In genomic region chr18:13159579-13159978, GRCh38 we compare ENCODE assay signal across 7 cellular contexts. TPM values are rescaled to one million over a fixed set of nuclear protein-coding genes. Genes with fewer than 3 reads are reported as not detected.
DNase-seq lines count a peak whose midpoint lies in the region; ATAC-seq, FAIRE-seq and TF ChIP-seq lines count a peak whose summit lies in the region.

No MANE protein-coding gene starts in this region.

- H3F3A ChIP-seq in OCI-LY1 (ENCODE audit: insufficient read depth, low read length) = no peaks in the 10 kb centered on the region

- DNase-seq in ELR (ENCODE audit: low read depth) = peak; percentile 78
- peak; percentile 40 for DNase-seq in HTR-8/SVneo (ENCODE audit: insufficient read length, low spot score)
- no peak for DNase-seq in chondrocyte (ENCODE audit: low spot score)
- peak; percentile 76 for DNase-seq in HepG2 (ENCODE audit: low spot score)
- DNase-seq in upper lobe of right lung = no peak

- no peaks in the 10 kb centered on the region for H4K20me1 ChIP-seq in OCI-LY1 (ENCODE audit: insufficient read depth, low read length)
- no peaks in the 10 kb centered on the region for H4K20me1 ChIP-seq in HepG2 (ENCODE audit: insufficient read depth, low read length)

- H3K9me3 Mint-ChIP-seq in chondrocyte (ENCODE audit: low read depth) = peaks cover 33% of the 10 kb centered on the region

- WGBS in HepG2 (ENCODE audit: low lambda C conversion rate) = 30% methylated on average over 5 of the region's 5 CpGs

- H3K27me3 Mint-ChIP-seq in chondrocyte (ENCODE audit: low read depth) = no peaks in the 10 kb centered on the region

- CTCF ChIA-PET in HepG2 (lab: Yijun Ruan, JAX; ENCODE audit: low intra/inter-chr PET ratio, low total read pairs) = interaction anchor here (0.9 to 2.1 kb wide), 5 partner anchors 14 to 156 kb away, joined by 3 to 20 read pairs (median 6); no protein-coding TSS in a partner anchor

- H3K9me3 ChIP-seq in OCI-LY1 (ENCODE audit: low read length) = peaks cover 23% of the 10 kb centered on the region
- peaks cover 21% of the 10 kb centered on the region for H3K9me3 ChIP-seq in HepG2 (ENCODE audit: low read length)
- H3K9me3 ChIP-seq in upper lobe of right lung = peaks cover 11% of the 10 kb centered on the region

- intact Hi-C loops in HepG2 (cut with micrococcal nuclease; ENCODE audit: unreplicated experiment) (loop anchor here (1.0 kb wide), 3 partner anchors 21 to 156 kb away; no protein-coding TSS in a partner anchor), upper lobe of right lung (cut with DNase I) (no loop called here)

- BruUV-seq in HepG2 (replicated peaks; lab: Mats Ljungman, UMichigan) = no TSS peak

- in situ Hi-C loops in HepG2 (cut with HindIII; ENCODE audit: extremely low pct_ligation_motif_present, low pct_unique_long_range_greater_than_20kb) = no loop called here

- no peak for FAIRE-seq in HTR-8/SVneo (lab: Jason Lieb, UNC)
- peak; percentile 21 for FAIRE-seq in HepG2 (lab: Jason Lieb, UNC)

- H3K36me3 Mint-ChIP-seq in chondrocyte (ENCODE audit: low read depth) = peaks cover 12% of the 10 kb centered on the region

- no peaks in the 10 kb centered on the region for H3K79me2 ChIP-seq in OCI-LY1 (ENCODE audit: insufficient read depth, low read length)
- no peaks in the 10 kb centered on the region for H3K79me2 ChIP-seq in HepG2 (ENCODE audit: insufficient read depth, low read length)

- no peaks in the 10 kb centered on the region for H3K36me3 ChIP-seq in OCI-LY1 (ENCODE audit: insufficient read depth, low read length)
- H3K36me3 ChIP-seq in HepG2 (replicated peaks in 1 of 2; ENCODE audit: control insufficient read depth in 1 of 2, insufficient read depth in 2 of 2, low read length in 2 of 2) = no peaks in the 10 kb centered on the region
- H3K36me3 ChIP-seq in upper lobe of right lung = no peaks in the 10 kb centered on the region

- no peak overlapping the region for H2AFZ ChIP-seq in OCI-LY1 (ENCODE audit: low read length)
- H2AFZ ChIP-seq in HepG2 (ENCODE audit: low read length) = no peak overlapping the region

- H3K4me2 ChIP-seq in OCI-LY1 (ENCODE audit: low read length) (peak overlapping the region; percentile 21; the same call in 1 of the 2 replicates), HepG2 (ENCODE audit: low read depth, low read length) (no peak overlapping the region)

- H3K4me1 ChIP-seq in OCI-LY1 (ENCODE audit: insufficient read depth, low read length, severe bottlenecking) (no peaks in the 10 kb centered on the region), HepG2 (ENCODE audit: insufficient read depth, low read length) (peaks cover 30% of the 10 kb centered on the region), upper lobe of right lung (no peaks in the 10 kb centered on the region)

- no peak overlapping the region for H3K4me3 Mint-ChIP-seq in chondrocyte (ENCODE audit: unreplicated experiment)

- no peak overlapping the region for H3K27ac ChIP-seq in OCI-LY1 (ENCODE audit: low read depth, low read length, poor library complexity, severe bottlenecking)
- no peak overlapping the region for H3K27ac ChIP-seq in HepG2 (ENCODE audit: extremely low read length, insufficient read depth, low read length)
- H3K27ac ChIP-seq in upper lobe of right lung = no peak overlapping the region

- peaks cover 3% of the 10 kb centered on the region; the same call in 1 of the 2 replicates for H3K27me3 ChIP-seq in OCI-LY1 (ENCODE audit: insufficient read depth, low read length)
- H3K27me3 ChIP-seq in HepG2 (ENCODE audit: control insufficient read depth in 1 of 2, insufficient read depth in 2 of 2, low read length in 2 of 2) = no peaks in the 10 kb centered on the region; a peak in 1 of 5 replicates
- no peaks in the 10 kb centered on the region for H3K27me3 ChIP-seq in upper lobe of right lung

- no peak overlapping the region for H3K27ac Mint-ChIP-seq in chondrocyte (ENCODE audit: unreplicated experiment)

- peak; percentile 82 for TF ChIP-seq RAD21 in HepG2 (CRISPR knock-in tag; IDR thresholded peaks at IDR 0.05)

- TF ChIP-seq EP300 in HepG2 (IDR thresholded peaks at IDR 0.05; ENCODE audit: low read depth in 2 of 2, low read length in 2 of 2) (no peak), HepG2 (CRISPR knock-in tag; IDR thresholded peaks at IDR 0.05; ENCODE audit: borderline replicate concordance) (no peak)

- no peaks in the 10 kb centered on the region for H3K9me2 ChIP-seq in OCI-LY1 (ENCODE audit: low read depth, low read length)

- TF ChIP-seq POLR2A in HepG2 (IDR thresholded peaks at IDR 0.05; ENCODE audit: insufficient read depth in 1 of 2, low read depth in 2 of 2, low read length in 2 of 2) = no peak

- ATAC-seq in HepG2 = peak; percentile 76
- ATAC-seq in upper lobe of right lung = peak; percentile 86
- no peak for ATAC-seq in HG02623 (IDR thresholded peaks at IDR 0.05; ENCODE audit: unreplicated experiment)

- H3K4me3 ChIP-seq in OCI-LY1 (ENCODE audit: low read depth, low read length, poor library complexity, severe bottlenecking) (no peak overlapping the region), HepG2 (replicated peaks in 1 of 3; ENCODE audit: insufficient read depth in 1 of 3, low read depth in 2 of 3, low read length in 3 of 3) (no peak overlapping the region), upper lobe of right lung (no peak overlapping the region)

- peaks cover 11% of the 10 kb centered on the region for H3K4me1 Mint-ChIP-seq in chondrocyte (ENCODE audit: low read depth)

- POLR2A ChIA-PET in HepG2 (lab: Yijun Ruan, JAX) = interaction anchor here (1.0 to 1.5 kb wide), 4 partner anchors 16 to 47 kb away, joined by 4 to 10 read pairs (median 6); no protein-coding TSS in a partner anchor

- TF ChIP-seq CTCF in OCI-LY1 (IDR thresholded peaks at IDR 0.05; ENCODE audit: low read length) (peak; percentile 99), chondrocyte (IDR thresholded peaks at IDR 0.05) (peak; percentile 86), HepG2 (CRISPR knock-in tag; IDR thresholded peaks at IDR 0.05) (peak; percentile 79), upper lobe of right lung (IDR thresholded peaks at IDR 0.05) (peak; percentile 84)

- H3K9ac ChIP-seq in OCI-LY1 (ENCODE audit: low read length) = no peak overlapping the region
- H3K9ac ChIP-seq in HepG2 (ENCODE audit: insufficient read depth, low read depth, low read length) = no peak overlapping the region

TF ChIP-seq in HepG2, 621 proteins besides CTCF, POLR2A, EP300 and RAD21 (continues in another document):
- TF ChIP-seq PAWR (CRISPR knock-in tag; IDR thresholded peaks at IDR 0.05; ENCODE audit: borderline replicate concordance) = no peak
- TF ChIP-seq ATF5 (CRISPR knock-in tag; IDR thresholded peaks at IDR 0.05; ENCODE audit: low read depth) = no peak
- TF ChIP-seq, protein P1, sequence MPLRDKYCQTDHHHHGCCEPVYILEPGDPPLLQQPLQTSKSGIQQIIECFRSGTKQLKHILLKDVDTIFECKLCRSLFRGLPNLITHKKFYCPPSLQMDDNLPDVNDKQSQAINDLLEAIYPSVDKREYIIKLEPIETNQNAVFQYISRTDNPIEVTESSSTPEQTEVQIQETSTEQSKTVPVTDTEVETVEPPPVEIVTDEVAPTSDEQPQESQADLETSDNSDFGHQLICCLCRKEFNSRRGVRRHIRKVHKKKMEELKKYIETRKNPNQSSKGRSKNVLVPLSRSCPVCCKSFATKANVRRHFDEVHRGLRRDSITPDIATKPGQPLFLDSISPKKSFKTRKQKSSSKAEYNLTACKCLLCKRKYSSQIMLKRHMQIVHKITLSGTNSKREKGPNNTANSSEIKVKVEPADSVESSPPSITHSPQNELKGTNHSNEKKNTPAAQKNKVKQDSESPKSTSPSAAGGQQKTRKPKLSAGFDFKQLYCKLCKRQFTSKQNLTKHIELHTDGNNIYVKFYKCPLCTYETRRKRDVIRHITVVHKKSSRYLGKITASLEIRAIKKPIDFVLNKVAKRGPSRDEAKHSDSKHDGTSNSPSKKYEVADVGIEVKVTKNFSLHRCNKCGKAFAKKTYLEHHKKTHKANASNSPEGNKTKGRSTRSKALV (CRISPR knock-in tag; IDR thresholded peaks at IDR 0.05) = 0 out of 2 replicates have a peak, but pooled peaks have one; percentile 44

RNA-seq across cellular contexts. Expression of gene LDLRAD4, which starts 59.0 kb away (rescaled TPM):
- total RNA-seq in chondrocyte (78.2 to 229 TPM (median 80.5 TPM) in 3 replicates), HepG2 (2016; rRNA removed; fragmentation: Illumina TruSeq; extraction: Trizol) (10.4 and 13.6 TPM in 2 replicates), upper lobe of right lung (18.4 TPM)
- total RNA-seq in HepG2 (2016; cell fraction: cytosol; rRNA removed; fragmentation: Illumina TruSeq; extraction: Trizol; ENCODE audit: low read depth) = 6.1 and 8.9 TPM in 2 replicates
- 12.4 and 15.9 TPM in 2 replicates for total RNA-seq in HepG2 (2016; cell fraction: insoluble cytoplasmic fraction; rRNA removed; fragmentation: Illumina TruSeq; extraction: Trizol)
- total RNA-seq in HepG2 (2016; cell fraction: membrane; rRNA removed; fragmentation: Illumina TruSeq; extraction: Trizol) = 11.2 and 12.8 TPM in 2 replicates
- total RNA-seq in HepG2 (2016; cell fraction: nucleus; rRNA removed; fragmentation: Illumina TruSeq; extraction: Trizol) = 18.3 and 32.5 TPM in 2 replicates
- 11.8 and 20.9 TPM in 2 replicates for polyA plus RNA-seq in HepG2 (2011; rRNA removed)
- polyA plus RNA-seq in HepG2 (2011; cell fraction: cytosol; rRNA removed) = 7.9 and 14.0 TPM in 2 replicates
- polyA plus RNA-seq in HepG2 (2011; cell fraction: nucleus; rRNA removed) = 35.4 and 60.5 TPM in 2 replicates
- 7.9 and 15.6 TPM in 2 replicates for polyA plus RNA-seq in HepG2 (2012)
- 9.0 and 9.7 TPM in 2 replicates for polyA plus RNA-seq in HepG2 (2016; cell fraction: cytosol; fragmentation: Illumina TruSeq; extraction: Trizol; ENCODE audit: low read depth)
- 12.7 and 13.9 TPM in 2 replicates for polyA plus RNA-seq in HepG2 (2016; cell fraction: insoluble cytoplasmic fraction; fragmentation: Illumina TruSeq; extraction: Trizol; ENCODE audit: low read depth)
- polyA plus RNA-seq in HepG2 (2016; cell fraction: membrane; fragmentation: Illumina TruSeq; extraction: Trizol; ENCODE audit: low read depth) = 12.9 and 14.9 TPM in 2 replicates
- polyA plus RNA-seq in HepG2 (2016; cell fraction: nucleus; fragmentation: Illumina TruSeq; extraction: Trizol; ENCODE audit: insufficient read depth, low read depth) = 20.5 and 30.2 TPM in 2 replicates
- 0.19 and 17.1 TPM in 2 replicates for polyA minus RNA-seq in HepG2 (2011; rRNA and poly(A)+ RNA removed; ENCODE audit: low replicate concordance)
- 5.8 and 10.2 TPM in 2 replicates for polyA minus RNA-seq in HepG2 (2011; cell fraction: cytosol; rRNA and poly(A)+ RNA removed)
- 34.9 and 52.0 TPM in 2 replicates for polyA minus RNA-seq in HepG2 (2011; cell fraction: nucleus; rRNA and poly(A)+ RNA removed)

Comparison
In these comparisons a context has a peak if more than half of its experiments do, and no peak if none do; other contexts are left out.
1. DNase-seq: peak in ELR (single experiment), HTR-8/SVneo (single experiment) and HepG2 (single experiment); none in chondrocyte (single experiment) and upper lobe of right lung (single experiment).
2. Peak in every context shown above with its lines, with median percentiles within 50 percentile points of each other: CTCF ChIP-seq.